8 cellular contexts compared by ENCODE assay signal in the genomic region with DNA sequence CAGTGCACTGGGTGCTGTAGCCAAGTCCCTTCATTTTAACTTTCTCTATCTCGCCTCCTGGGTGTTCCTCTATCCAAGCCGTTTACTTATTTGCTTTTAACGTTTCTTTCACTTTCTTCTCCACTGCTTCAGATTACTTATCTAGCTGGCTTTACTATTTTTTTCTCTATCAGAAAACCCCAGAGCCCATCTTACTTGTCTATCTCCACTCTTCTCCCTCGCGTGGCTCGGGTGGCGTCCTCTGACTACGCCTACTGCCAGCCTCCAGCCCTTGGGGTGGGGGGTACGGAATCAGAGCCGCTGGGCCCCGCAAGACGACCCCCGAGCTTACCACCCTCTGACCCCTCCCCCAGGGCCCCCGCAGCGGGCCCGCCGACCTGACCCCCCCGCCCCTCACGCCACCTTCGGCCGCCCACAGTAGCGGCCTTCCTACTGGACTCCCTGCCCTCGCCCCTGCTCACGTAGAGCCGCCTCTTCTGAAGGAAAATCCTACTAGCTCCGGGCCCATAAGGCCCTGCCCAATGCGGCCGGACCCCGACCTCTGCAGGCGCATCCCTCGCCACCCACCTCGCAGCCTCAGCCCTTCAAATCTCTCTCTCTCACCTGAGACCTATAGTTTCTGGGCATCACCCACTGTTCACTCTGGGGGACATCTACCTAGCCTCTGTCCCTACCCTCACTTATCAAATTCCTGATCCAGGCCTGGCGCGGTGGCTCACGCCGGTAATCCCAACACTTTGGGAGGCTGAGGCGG. TPM values are rescaled to one million over a fixed set of nuclear protein-coding genes. Genes with fewer than 3 reads are reported as not detected.
DNase-seq lines count a peak whose midpoint lies in the region; ATAC-seq and TF ChIP-seq lines count a peak whose summit lies in the region.

No MANE protein-coding gene starts in this region.

- DNase-seq in Calu3 (no peak), MM.1S (no peak), endothelial cell (ENCODE audit: low spot score) (no peak), head of caudate nucleus (no peak), NCI-H1417 treated with DMSO at 0.1 percent for 48 hours (lab: John Stamatoyannopoulos, UW) (no peak)

- H3K4me2 ChIP-seq in MM.1S (ENCODE audit: low read depth, low read length), result peak overlapping the region; percentile 100

- H3K36me3 ChIP-seq in MM.1S (replicated peaks; ENCODE audit: insufficient read depth, low read length), result no peaks in the 10 kb centered on the region
- no peaks in the 10 kb centered on the region for H3K36me3 ChIP-seq in neuron (ENCODE audit: insufficient read depth, low read length)

- H3K36me3 Mint-ChIP-seq in Calu3 (ENCODE audit: insufficient read depth, unreplicated experiment) (peaks cover 36% of the 10 kb centered on the region), endothelial cell (ENCODE audit: low read depth, unreplicated experiment) (peaks cover 11% of the 10 kb centered on the region)

- H3K4me3 Mint-ChIP-seq in Calu3 (ENCODE audit: low read depth, unreplicated experiment) (peak overlapping the region; percentile 85), endothelial cell (ENCODE audit: unreplicated experiment) (peak overlapping the region; percentile 90)

- H3K9me2 ChIP-seq in MM.1S (replicated peaks; ENCODE audit: insufficient read depth, low read length), result no peaks in the 10 kb centered on the region

- no peaks in the 10 kb centered on the region for H3K9me3 ChIP-seq in MM.1S (replicated peaks; ENCODE audit: insufficient read depth, low read length)
- no peaks in the 10 kb centered on the region for H3K9me3 ChIP-seq in neuron (ENCODE audit: low read length)

- H3K27ac ChIP-seq in MM.1S (ENCODE audit: low read length), result no peak overlapping the region

- peaks cover 23% of the 10 kb centered on the region for H3K4me1 Mint-ChIP-seq in Calu3 (ENCODE audit: low read depth, unreplicated experiment)
- H3K4me1 Mint-ChIP-seq in endothelial cell (ENCODE audit: unreplicated experiment), result peaks cover 17% of the 10 kb centered on the region

- no peaks in the 10 kb centered on the region for H3K9me3 Mint-ChIP-seq in Calu3 (ENCODE audit: low read depth, unreplicated experiment)
- H3K9me3 Mint-ChIP-seq in endothelial cell (ENCODE audit: unreplicated experiment), result no peaks in the 10 kb centered on the region

- peak overlapping the region; percentile 69 for H3K27ac Mint-ChIP-seq in Calu3 (ENCODE audit: unreplicated experiment)
- peak overlapping the region; percentile 76 for H3K27ac Mint-ChIP-seq in endothelial cell (ENCODE audit: unreplicated experiment)

- H3K27me3 ChIP-seq in MM.1S (replicated peaks; ENCODE audit: insufficient read depth, low read length), result no peaks in the 10 kb centered on the region
- no peaks in the 10 kb centered on the region for H3K27me3 ChIP-seq in neuron (ENCODE audit: insufficient read depth, low read length)

- intact Hi-C loops in Calu3 (cut with micrococcal nuclease; ENCODE audit: unreplicated experiment) (no loop called here), head of caudate nucleus (cut with DNase I) (no loop called here)

- ATAC-seq in HG03159 (IDR thresholded peaks at IDR 0.05; ENCODE audit: unreplicated experiment) (no peak), HG03565 (IDR thresholded peaks at IDR 0.05; ENCODE audit: unreplicated experiment) (no peak)

- H3K4me1 ChIP-seq in MM.1S (ENCODE audit: low read length), result peaks cover 29% of the 10 kb centered on the region
- H3K4me1 ChIP-seq in neuron (ENCODE audit: insufficient read depth, low read length), result peaks cover 23% of the 10 kb centered on the region

- H3K79me2 ChIP-seq in MM.1S (ENCODE audit: low read length), result peaks cover 14% of the 10 kb centered on the region

- H3F3A ChIP-seq in MM.1S (ENCODE audit: insufficient read depth, low read length), result peaks cover 18% of the 10 kb centered on the region

- no peaks in the 10 kb centered on the region for H4K20me1 ChIP-seq in MM.1S (ENCODE audit: insufficient read depth, low read length)

- CTCF ChIA-PET in Calu3 (lab: Charles Lee), result interaction anchor here (0.6 kb wide), 2 partner anchors 12 to 30 kb away, joined by 3 to 7 read pairs; no protein-coding TSS in a partner anchor

- TF ChIP-seq CTCF in Calu3 (IDR thresholded peaks at IDR 0.05; ENCODE audit: unreplicated experiment) (no peak), MM.1S (IDR thresholded peaks at IDR 0.05; ENCODE audit: low read length) (no peak), endothelial cell (IDR thresholded peaks at IDR 0.05; ENCODE audit: unreplicated experiment) (no peak)

- H3K9ac ChIP-seq in MM.1S (ENCODE audit: low read length), result peak overlapping the region; percentile 75; the same call in 1 of the 2 replicates

- H2AFZ ChIP-seq in MM.1S (ENCODE audit: low read length) (peak overlapping the region; percentile 97), neuron (ENCODE audit: low read depth, low read length) (peak overlapping the region; percentile 53)

- H3K27me3 Mint-ChIP-seq in Calu3 (ENCODE audit: unreplicated experiment) (no peaks in the 10 kb centered on the region), endothelial cell (ENCODE audit: unreplicated experiment) (peaks cover 23% of the 10 kb centered on the region)

- H3K4me3 ChIP-seq in MM.1S (ENCODE audit: low read length), result peak overlapping the region; percentile 93
- H3K4me3 ChIP-seq in neuron (ENCODE audit: low read length), result peak overlapping the region; percentile 56

- no TSS peak for BruUV-seq in Calu3 (replicated peaks; lab: Mats Ljungman, UMichigan)

RNA-seq across cellular contexts. Expression of gene SLC12A4, which starts 1.0 kb away (rescaled TPM):
- 31.7 and 38.0 TPM in 2 replicates for total RNA-seq in Calu3 (2022)
- total RNA-seq in endothelial cell (ENCODE audit: unreplicated experiment), result 44.2 TPM

RNA-seq across cellular contexts. Expression of gene DPEP3, which starts 10.8 kb away (rescaled TPM):
- total RNA-seq in Calu3 (2022) (not detected in 2 replicates), endothelial cell (ENCODE audit: unreplicated experiment) (not detected)

RNA-seq across cellular contexts. Expression of gene LCAT, which starts 25.5 kb away (rescaled TPM):
- total RNA-seq in Calu3 (2022), result 14.7 and 15.2 TPM in 2 replicates
- 17.0 TPM for total RNA-seq in endothelial cell (ENCODE audit: unreplicated experiment)

RNA-seq across cellular contexts. Expression of gene DPEP2, which starts 29.8 kb away (rescaled TPM):
- total RNA-seq in Calu3 (2022) (not detected in 2 replicates), endothelial cell (ENCODE audit: unreplicated experiment) (1.0 TPM)

RNA-seq across cellular contexts. Expression of gene PSMB10, which starts 32.8 kb away (rescaled TPM):
- total RNA-seq in Calu3 (2022), result 79.3 and 103 TPM in 2 replicates
- total RNA-seq in endothelial cell (ENCODE audit: unreplicated experiment), result 15.3 TPM
